In genomic region chr20:37925265-37926165, GRCh38 we compare ENCODE assay signal across 17 cellular contexts. TPM values are rescaled to one million over a fixed set of nuclear protein-coding genes. Genes with fewer than 3 reads are reported as not detected.
DNase-seq lines count a peak whose midpoint lies in the region; ATAC-seq and TF ChIP-seq lines count a peak whose summit lies in the region.
"Had no signal": no experiment of that assay in that cellular context is flagged by ENCODE, and none has a peak within 500 bp of the region (broad histone marks: within the 10 kb centered on the region; RNA-seq: fewer than 3 reads in every experiment).

No MANE protein-coding gene starts in this region.

- H2AK5ac ChIP-seq in H9 (ENCODE audit: insufficient read length, low read length) = no peak overlapping the region

- H3K79me2 ChIP-seq in H9 (ENCODE audit: insufficient read depth, low read length) = no peaks in the 10 kb centered on the region
- H3K79me2 ChIP-seq in osteoblast (ENCODE audit: insufficient read depth, low read length) = no peaks in the 10 kb centered on the region

- no peaks in the 10 kb centered on the region for H3K27me3 ChIP-seq in H9 (ENCODE audit: insufficient read depth, low read length)
- H3K27me3 ChIP-seq in osteoblast (ENCODE audit: insufficient read depth, low read length) = peaks cover 40% of the 10 kb centered on the region

- no peak overlapping the region for H3K9ac ChIP-seq in H9 (ENCODE audit: extremely low read depth, insufficient read length, low read length)
- H3K9ac ChIP-seq: KMS-11 had no signal

- no peak overlapping the region for H3K4me3 Mint-ChIP-seq in H9
- H3K4me3 Mint-ChIP-seq in activated T-helper 17 cell treated with anti-CD3 and anti-CD28 coated beads, Interleukin-2, amount 50 U/mL, for 72 hours = no peak overlapping the region

- no peak overlapping the region for H2BK20ac ChIP-seq in H9 (ENCODE audit: low read depth, low read length, poor library complexity, severe bottlenecking)

- H3K27ac Mint-ChIP-seq in H9 = peak overlapping the region in 1 of 3 experiments; percentile 40; a peak in 2 of 7 replicates
- peak overlapping the region; percentile 61 for H3K27ac Mint-ChIP-seq in activated T-helper 17 cell treated with anti-CD3 and anti-CD28 coated beads, Interleukin-2, amount 50 U/mL, for 72 hours

- H4K91ac ChIP-seq in H9 (ENCODE audit: insufficient read length, low read depth, low read length) = no peak overlapping the region

- no peak overlapping the region for H3K18ac ChIP-seq in H9 (ENCODE audit: insufficient read length, low read depth, low read length)

- H3K4me3 ChIP-seq in osteoblast (ENCODE audit: insufficient read depth, low read length) = no peak overlapping the region

- no peaks in the 10 kb centered on the region for H3K79me1 ChIP-seq in H9 (ENCODE audit: insufficient read depth, low read depth, low read length, poor library complexity, severe bottlenecking)

- no peak for ATAC-seq in activated T-helper 17 cell treated with anti-CD3 and anti-CD28 coated beads, Interleukin-2, amount 50 U/mL, for 72 hours (replicated peaks)
- no peak for ATAC-seq in GM19023 (IDR thresholded peaks at IDR 0.05; ENCODE audit: unreplicated experiment)
- ATAC-seq: PC-3 had no signal

- no peaks in the 10 kb centered on the region for H3K9me3 ChIP-seq in H9 (ENCODE audit: control insufficient read depth, low read depth, low read length)
- no peaks in the 10 kb centered on the region for H3K9me3 ChIP-seq in osteoblast (ENCODE audit: low read depth, low read length)

- H2BK15ac ChIP-seq in H9 (ENCODE audit: low read depth, low read length) = no peak overlapping the region

- H3K56ac ChIP-seq in H9 (ENCODE audit: insufficient read length, low read depth, low read length) = no peak overlapping the region

- no peak overlapping the region for H2BK5ac ChIP-seq in H9 (ENCODE audit: insufficient read length, low read length)

- no peak overlapping the region for H2BK120ac ChIP-seq in H9 (ENCODE audit: low read depth, low read length, poor library complexity, severe bottlenecking)

- H3K23ac ChIP-seq in H9 (ENCODE audit: insufficient read length, low read depth, low read length) = no peak overlapping the region

- no CpG with 5 or more reads among the region's 19 CpGs for WGBS in H9 (ENCODE audit: extremely low coverage, insufficient read length, low lambda C conversion rate)

- H4K20me1 ChIP-seq in H9 (ENCODE audit: control insufficient read depth, insufficient read depth, insufficient read length) = no peaks in the 10 kb centered on the region
- no peaks in the 10 kb centered on the region for H4K20me1 ChIP-seq in osteoblast (ENCODE audit: insufficient read depth, low read length)

- no peak for TF ChIP-seq CTCF in H9 (conservative IDR thresholded peaks at IDR 0.05)
- TF ChIP-seq CTCF in osteoblast (IDR thresholded peaks at IDR 0.05; ENCODE audit: extremely low read depth, low read depth, low read length) = no peak

- no peaks in the 10 kb centered on the region for H3K23me2 ChIP-seq in H9 (ENCODE audit: insufficient read length, low read depth, low read length, poor library complexity, severe bottlenecking)

- H3K36me3 Mint-ChIP-seq in H9 (ENCODE audit: insufficient read depth in 1 of 3, low read depth in 3 of 3) = no peaks in the 10 kb centered on the region
- H3K36me3 Mint-ChIP-seq in activated T-helper 17 cell treated with anti-CD3 and anti-CD28 coated beads, Interleukin-2, amount 50 U/mL, for 72 hours (ENCODE audit: low read depth) = no peaks in the 10 kb centered on the region

- H3K4me2 ChIP-seq in H9 (ENCODE audit: insufficient read depth, insufficient read length, low read length) (no peak overlapping the region), osteoblast (ENCODE audit: insufficient read depth, low read length) (no peak overlapping the region)
- H3K4me2 ChIP-seq: KMS-11 had no signal

- no peaks in the 10 kb centered on the region for H3K4me1 ChIP-seq in H9 (ENCODE audit: insufficient read depth, low read length)
- H3K4me1 ChIP-seq in osteoblast (ENCODE audit: insufficient read depth, low read length) = no peaks in the 10 kb centered on the region

- H3K4ac ChIP-seq in H9 (ENCODE audit: low read depth, low read length) = no peak overlapping the region

- no peak overlapping the region for H4K5ac ChIP-seq in H9 (ENCODE audit: insufficient read length, low read depth, low read length)

- H3K14ac ChIP-seq in H9 (ENCODE audit: insufficient read depth, low read length) = no peak overlapping the region; the same call in 1 of the 2 replicates

- H3T11ph ChIP-seq in H9 (ENCODE audit: low read length) = no peak overlapping the region

- H2AFZ ChIP-seq in H9 (ENCODE audit: low read length) (no peak overlapping the region), osteoblast (ENCODE audit: low read length) (no peak overlapping the region)

- no peak overlapping the region for H4K8ac ChIP-seq in H9 (replicated peaks; ENCODE audit: insufficient read length, low read depth, low read length)

- DNase-seq in H9 (peak; percentile 74), iPS-NIHi7 (ENCODE audit: extremely low spot score) (peak; percentile 66), osteoblast (ENCODE audit: insufficient read length, low spot score, missing footprints) (peak; percentile 70), amygdala (lab: John Stamatoyannopoulos, UW) (no peak), MV-4-11 (lab: John Stamatoyannopoulos, UW) (no peak), superior temporal gyrus (ENCODE audit: extremely low spot score) (no peak)
- DNase-seq: NCI-H1417, NCI-H2029, NCI-H345, NCI-H524 treated with DMSO at 0.1 percent for 48 hours, PC-3, RPMI8226, SIG-M5 had no signal

- H2BK12ac ChIP-seq in H9 (ENCODE audit: insufficient read length, low read depth, low read length) = no peak overlapping the region

- no peak overlapping the region for H3K27ac ChIP-seq in H9 (ENCODE audit: insufficient read length, low read depth, low read length)
- no peak overlapping the region for H3K27ac ChIP-seq in osteoblast (ENCODE audit: low read depth, low read length)
- H3K27ac ChIP-seq: C4-2B, KMS-11 had no signal

- H3K27me3 Mint-ChIP-seq in H9 (ENCODE audit: low read depth) = peaks cover 8% of the 10 kb centered on the region
- peaks cover 19% of the 10 kb centered on the region for H3K27me3 Mint-ChIP-seq in activated T-helper 17 cell treated with anti-CD3 and anti-CD28 coated beads, Interleukin-2, amount 50 U/mL, for 72 hours

- H3K4me1 Mint-ChIP-seq in H9 = peaks cover 0 to 29% of the 10 kb centered on the region in 2 experiments; a peak in 3 of 4 replicates
- H3K4me1 Mint-ChIP-seq in activated T-helper 17 cell treated with anti-CD3 and anti-CD28 coated beads, Interleukin-2, amount 50 U/mL, for 72 hours = peaks cover 5% of the 10 kb centered on the region

- H3K36me3 ChIP-seq in osteoblast (ENCODE audit: insufficient read depth, low read length) = no peaks in the 10 kb centered on the region

- no peaks in the 10 kb centered on the region; a peak in 1 of 5 replicates for H3K9me3 Mint-ChIP-seq in H9
- no peaks in the 10 kb centered on the region for H3K9me3 Mint-ChIP-seq in activated T-helper 17 cell treated with anti-CD3 and anti-CD28 coated beads, Interleukin-2, amount 50 U/mL, for 72 hours

RNA-seq across cellular contexts. Expression of gene VSTM2L, which starts 22.6 kb away (rescaled TPM):
- total RNA-seq in H9 (2021) = 2.1 and 2.2 TPM in 2 replicates
- not detected for total RNA-seq in activated T-helper 17 cell treated with anti-CD3 and anti-CD28 coated beads, Interleukin-2, amount 50 U/mL, for 72 hours
- 2.5 and 2.9 TPM in 2 replicates for total RNA-seq in osteoblast

Comparison
In these comparisons a context has a peak if more than half of its experiments do, and no peak if none do; other contexts are left out.
1. DNase-seq: peak in H9 (single experiment), iPS-NIHi7 (single experiment) and osteoblast (single experiment); none in amygdala (0 of 56), MV-4-11 (single experiment) and superior temporal gyrus (single experiment).